Comparison of ENCODE assay signal across 13 cellular contexts in genomic region chr9:35562895-35563746, GRCh38. TPM values are rescaled to one million over a fixed set of nuclear protein-coding genes. Genes with fewer than 3 reads are reported as not detected.
A peak's percentile ranks its signal among the peaks of the same experiment; 100 is the strongest.
DNase-seq lines count a peak whose midpoint lies in the region; ATAC-seq, FAIRE-seq and TF ChIP-seq lines count a peak whose summit lies in the region.
"Had no signal": no experiment of that assay in that cellular context is flagged by ENCODE, and none has a peak within 500 bp of the region (broad histone marks: within the 10 kb centered on the region; RNA-seq: fewer than 3 reads in every experiment).

No MANE protein-coding gene starts in this region.

- peak overlapping the region; percentile 70; the same call in 1 of the 2 replicates for H2AFZ ChIP-seq in K562 (ENCODE audit: low read depth, low read length)

- H3K79me2 ChIP-seq in K562 (ENCODE audit: control insufficient read depth, insufficient read depth, low read length), result no peaks in the 10 kb centered on the region

- H3K9me3 ChIP-seq in K562 (replicated peaks; ENCODE audit: control insufficient read depth, insufficient read depth, low read depth, low read length) (no peaks in the 10 kb centered on the region), iPS-20b (ENCODE audit: insufficient read depth, low read depth, low read length) (no peaks in the 10 kb centered on the region)
- H3K9me3 ChIP-seq: BE2C had no signal

- H3K4me2 ChIP-seq in K562 (ENCODE audit: insufficient read depth, low read length), result no peak overlapping the region; the same call in 1 of the 2 replicates

- intact Hi-C loops in K562 (cut with micrococcal nuclease), result no loop called here
- intact Hi-C loops in sciatic nerve (cut with DNase I), result no loop called here

- no peak for TF ChIP-seq EP300 in K562 (IDR thresholded peaks at IDR 0.05; ENCODE audit: low read length)

- TF ChIP-seq POLR2A in K562 (conservative IDR thresholded peaks at IDR 0.05) (no peak), GM12891 (IDR thresholded peaks at IDR 0.05; ENCODE audit: low read depth, low read length) (no peak)

- H3K36me3 ChIP-seq in K562 (ENCODE audit: control insufficient read depth, insufficient read depth, low read length), result peaks cover 2% of the 10 kb centered on the region; the same call in 1 of the 3 replicates
- H3K36me3 ChIP-seq in iPS-20b (ENCODE audit: insufficient read depth, low read depth, low read length), result no peaks in the 10 kb centered on the region

- H3K27ac ChIP-seq in K562 (ENCODE audit: extremely low read depth, low read depth, low read length), result no peak overlapping the region
- no peak overlapping the region for H3K27ac ChIP-seq in iPS-20b (ENCODE audit: low read length)

- H3K9ac ChIP-seq in K562 (ENCODE audit: insufficient read depth in 1 of 2, low read depth in 2 of 2, low read length in 2 of 2), result peak overlapping the region in 1 of 2 experiments; percentile 78; a peak in 1 of 4 replicates
- peak overlapping the region; percentile 22; the same call in 1 of the 2 replicates for H3K9ac ChIP-seq in iPS-20b (ENCODE audit: low read depth, low read length)

- TF ChIP-seq CTCF in K562 (IDR thresholded peaks at IDR 0.05 in 2 of 3, conservative IDR thresholded peaks at IDR 0.05 in 1 of 3; ENCODE audit: insufficient read depth in 2 of 3, low read depth in 1 of 3, low read length in 3 of 3), result no peak

- TF ChIP-seq RAD21 in K562 (CRISPR knock-in tag; conservative IDR thresholded peaks at IDR 0.05 in 1 of 2, IDR thresholded peaks at IDR 0.05 in 1 of 2), result no peak

- no peaks in the 10 kb centered on the region for H3K9me1 ChIP-seq in K562 (ENCODE audit: control insufficient read depth, insufficient read depth, low read length)

- no peak for FAIRE-seq in K562 (lab: Jason Lieb, UNC)
- FAIRE-seq in GM12891 (lab: Jason Lieb, UNC), result no peak
- FAIRE-seq: H54 had no signal

- H3K27me3 ChIP-seq in K562 (ENCODE audit: control insufficient read depth in 2 of 2, insufficient read depth in 2 of 2, low read length in 2 of 2) (no peaks in the 10 kb centered on the region), iPS-20b (ENCODE audit: insufficient read depth, low read length) (no peaks in the 10 kb centered on the region)
- H3K27me3 ChIP-seq: BE2C had no signal

- H3K4me1 ChIP-seq in K562 (replicated peaks in 1 of 2; ENCODE audit: control insufficient read depth in 2 of 2, insufficient read depth in 2 of 2, low read length in 2 of 2) (peaks cover 0 to 4% of the 10 kb centered on the region in 2 experiments; a peak in 2 of 5 replicates), iPS-20b (ENCODE audit: insufficient read depth, low read length) (no peaks in the 10 kb centered on the region; the same call in 1 of the 2 replicates)
- H3K4me1 ChIP-seq: BE2C had no signal

- no TSS peak for BruUV-seq in K562 (replicated peaks; lab: Mats Ljungman, UMichigan)

- in situ Hi-C loops in K562 (cut with MboI), result loop anchor here (25.0 kb wide), 1 partner anchor 676 kb away; a partner anchor contains a TSS

- DNase-seq in GDM1 (lab: John Stamatoyannopoulos, UW) (peak; percentile 5), K562 (ENCODE audit: extremely low read depth in 1 of 4, low spot score in 3 of 4) (no peak), sciatic nerve (ENCODE audit: low spot score) (no peak), GM12891 (ENCODE audit: insufficient read length, low spot score) (no peak)
- DNase-seq: BE2C, NCI-H510A treated with DMSO at 0.1 percent for 48 hours, SIG-M5 had no signal

- POLR2A ChIA-PET in K562 (lab: Yijun Ruan, JAX), result interaction anchor here (0.6 to 1.0 kb wide), 7 partner anchors 9 to 84 kb away, joined by 3 to 6 read pairs (median 4); no protein-coding TSS in a partner anchor

- ATAC-seq in K562, result peak; percentile 37
- ATAC-seq in sciatic nerve, result peak; percentile 25
- no peak for ATAC-seq in GM19397 (IDR thresholded peaks at IDR 0.05; ENCODE audit: unreplicated experiment)
- ATAC-seq in HG02938 (IDR thresholded peaks at IDR 0.05; ENCODE audit: unreplicated experiment), result no peak
- no peak for ATAC-seq in HG02981 (IDR thresholded peaks at IDR 0.05; ENCODE audit: unreplicated experiment)

- CTCF ChIA-PET in K562 (lab: Yijun Ruan, JAX; ENCODE audit: low intra/inter-chr PET ratio), result no interaction called here

- 73% methylated on average over 16 of the region's 19 CpGs for WGBS in K562 (ENCODE audit: insufficient coverage, low coverage, missing lambda C conversion rate)

- no peaks in the 10 kb centered on the region for H4K20me1 ChIP-seq in K562 (replicated peaks; ENCODE audit: control insufficient read depth, insufficient read depth, low read length)

- H3K4me3 ChIP-seq in K562 (no peak overlapping the region), iPS-20b (ENCODE audit: low read length) (no peak overlapping the region)

TF ChIP-seq in K562, 482 proteins besides CTCF, POLR2A, EP300 and RAD21:
- 0 out of 2 replicates have a peak, but pooled peaks have one; percentile 30 for TF ChIP-seq POLR2G (IDR thresholded peaks at IDR 0.05; ENCODE audit: low read depth, low read length)
- TF ChIP-seq, protein P1, sequence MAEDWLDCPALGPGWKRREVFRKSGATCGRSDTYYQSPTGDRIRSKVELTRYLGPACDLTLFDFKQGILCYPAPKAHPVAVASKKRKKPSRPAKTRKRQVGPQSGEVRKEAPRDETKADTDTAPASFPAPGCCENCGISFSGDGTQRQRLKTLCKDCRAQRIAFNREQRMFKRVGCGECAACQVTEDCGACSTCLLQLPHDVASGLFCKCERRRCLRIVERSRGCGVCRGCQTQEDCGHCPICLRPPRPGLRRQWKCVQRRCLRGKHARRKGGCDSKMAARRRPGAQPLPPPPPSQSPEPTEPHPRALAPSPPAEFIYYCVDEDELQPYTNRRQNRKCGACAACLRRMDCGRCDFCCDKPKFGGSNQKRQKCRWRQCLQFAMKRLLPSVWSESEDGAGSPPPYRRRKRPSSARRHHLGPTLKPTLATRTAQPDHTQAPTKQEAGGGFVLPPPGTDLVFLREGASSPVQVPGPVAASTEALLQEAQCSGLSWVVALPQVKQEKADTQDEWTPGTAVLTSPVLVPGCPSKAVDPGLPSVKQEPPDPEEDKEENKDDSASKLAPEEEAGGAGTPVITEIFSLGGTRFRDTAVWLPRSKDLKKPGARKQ (CRISPR knock-in tag; IDR thresholded peaks at IDR 0.05), result no peak

TF ChIP-seq in GM12891, 5 proteins besides CTCF, POLR2A, EP300 and RAD21:
- TF ChIP-seq TAF1 (IDR thresholded peaks at IDR 0.05; ENCODE audit: low read depth, low read length) (no peak), PAX5 (IDR thresholded peaks at IDR 0.05; ENCODE audit: insufficient read depth, low read length, severe bottlenecking) (no peak), POU2F2 (IDR thresholded peaks at IDR 0.05; ENCODE audit: low read depth, low read length) (no peak), POLR2AphosphoS5 (IDR thresholded peaks at IDR 0.05; ENCODE audit: low read depth, low read length) (no peak), SPI1 (IDR thresholded peaks at IDR 0.05; ENCODE audit: low read depth, low read length) (no peak)

RNA-seq across cellular contexts. Expression of gene TESK1, which starts 41.9 kb away (rescaled TPM):
- total RNA-seq in K562 (2011; cell fraction: chromatin; rRNA removed; ENCODE audit: low replicate concordance), result 31.6 and 38.4 TPM in 2 replicates
- 22.0 and 29.9 TPM in 2 replicates for total RNA-seq in K562 (2011; cell fraction: nucleolus; rRNA removed)
- total RNA-seq in K562 (2011; cell fraction: nucleoplasm; rRNA removed), result 25.6 and 25.8 TPM in 2 replicates
- total RNA-seq in K562 (2014; rRNA removed), result 3.7 and 4.8 TPM in 2 replicates
- total RNA-seq in K562 (2014; rRNA removed; fragmentation: Illumina TruSeq; extraction: Trizol), result 1.8 and 2.1 TPM in 2 replicates
- 4.1 and 4.3 TPM in 2 replicates for total RNA-seq in K562 (2015; rRNA removed; fragmentation: Illumina TruSeq; extraction: Trizol)
- 7.9 and 10.4 TPM in 2 replicates for total RNA-seq in K562 (2021)
- 5.9 and 6.2 TPM in 2 replicates for polyA plus RNA-seq in K562 (2011; rRNA removed)
- 5.3 and 8.8 TPM in 2 replicates for polyA plus RNA-seq in K562 (2011; cell fraction: cytosol; rRNA removed)
- polyA plus RNA-seq in K562 (2011; cell fraction: nucleus; rRNA removed), result 40.2 and 56.0 TPM in 2 replicates
- 11.7 and 15.9 TPM in 2 replicates for polyA plus RNA-seq in K562 (2012)
- 6.0 and 7.4 TPM in 2 replicates for polyA plus RNA-seq in K562 (2014; fragmentation: Illumina TruSeq; extraction: Trizol)
- under 1 TPM; 0.07 to 0.21 TPM for polyA plus RNA-seq in K562 (2014; fragmentation: Nextera tagmentation; extraction: Ambion mirVana)
- 5.9 and 8.1 TPM in 2 replicates for polyA plus RNA-seq in K562 (2014; rRNA removed)
- polyA minus RNA-seq in K562 (2011; rRNA and poly(A)+ RNA removed), result 5.2 and 5.7 TPM in 2 replicates
- polyA minus RNA-seq in K562 (2011; cell fraction: cytosol; rRNA and poly(A)+ RNA removed), result 4.2 and 8.7 TPM in 2 replicates
- polyA minus RNA-seq in K562 (2011; cell fraction: nucleus; rRNA and poly(A)+ RNA removed), result 12.4 and 17.7 TPM in 2 replicates
- 49.0 TPM for total RNA-seq in sciatic nerve
- 12.7 TPM for polyA plus RNA-seq in GM12891 (2012; ENCODE audit: low read depth, missing spikeins)

RNA-seq across cellular contexts. Expression of gene CD72, which starts 55.1 kb away (rescaled TPM):
- total RNA-seq in K562 (2011; cell fraction: chromatin; rRNA removed; ENCODE audit: low replicate concordance), result 2.0 and 3.5 TPM in 2 replicates
- total RNA-seq in K562 (2011; cell fraction: nucleolus; rRNA removed), result 1.8 and 2.2 TPM in 2 replicates
- total RNA-seq in K562 (2011; cell fraction: nucleoplasm; rRNA removed), result 3.8 and 4.7 TPM in 2 replicates
- total RNA-seq in K562 (2014; rRNA removed) (0.33 TPM in 1 of 2 replicates, not detected in the other), K562 (2014; rRNA removed; fragmentation: Illumina TruSeq; extraction: Trizol) (0.29 and 0.41 TPM in 2 replicates), K562 (2015; rRNA removed; fragmentation: Illumina TruSeq; extraction: Trizol) (0.62 and 0.75 TPM in 2 replicates), K562 (2021) (0.25 and 0.55 TPM in 2 replicates), sciatic nerve (5.5 TPM)
- polyA plus RNA-seq in K562 (2011; rRNA removed) (0.78 and 1.7 TPM in 2 replicates), K562 (2014; fragmentation: Illumina TruSeq; extraction: Trizol) (0.25 and 0.43 TPM in 2 replicates), K562 (2014; fragmentation: Nextera tagmentation; extraction: Ambion mirVana) (under 1 TPM; 0.11 to 0.13 TPM), K562 (2014; rRNA removed) (0.19 and 0.54 TPM in 2 replicates)
- 1.0 TPM in 2 replicates for polyA plus RNA-seq in K562 (2011; cell fraction: cytosol; rRNA removed)
- 7.0 and 8.5 TPM in 2 replicates for polyA plus RNA-seq in K562 (2011; cell fraction: nucleus; rRNA removed)
- 0.74 and 0.98 TPM in 2 replicates for polyA plus RNA-seq in K562 (2012)
- polyA minus RNA-seq in K562 (2011; rRNA and poly(A)+ RNA removed), result 0.70 and 0.87 TPM in 2 replicates
- not detected in 2 replicates for polyA minus RNA-seq in K562 (2011; cell fraction: cytosol; rRNA and poly(A)+ RNA removed)
- 1.2 and 1.6 TPM in 2 replicates for polyA minus RNA-seq in K562 (2011; cell fraction: nucleus; rRNA and poly(A)+ RNA removed)
- 19.0 TPM for polyA plus RNA-seq in GM12891 (2012; ENCODE audit: low read depth, missing spikeins)
- total RNA-seq: endothelial cell of umbilical vein had no signal

Comparison
In these comparisons a context has a peak if more than half of its experiments do, and no peak if none do; other contexts are left out.
1. ATAC-seq: peak in K562 (single experiment) and sciatic nerve (single experiment); none in GM19397 (single experiment), HG02938 (single experiment) and HG02981 (single experiment).